In genomic region chr10:71887767-71888166, GRCh38 we compare ENCODE assay signal across 1 cellular context.
TF ChIP-seq lines count a peak whose summit lies in the region.

No MANE protein-coding gene starts in this region.

TF ChIP-seq in SK-N-SH treated with all-trans-retinoic acid at 6 μM for 48 hours, 23 proteins besides CTCF, POLR2A, EP300 and RAD21 (continued from another document):
- TF ChIP-seq ZNF70 (CRISPR knock-in tag; IDR thresholded peaks at IDR 0.05) (no peak), CREB5 (CRISPR knock-in tag; IDR thresholded peaks at IDR 0.05; ENCODE audit: low read depth) (no peak), POU6F1 (CRISPR knock-in tag; IDR thresholded peaks at IDR 0.05; ENCODE audit: borderline replicate concordance, low read depth) (no peak), CSDC2 (CRISPR knock-in tag; IDR thresholded peaks at IDR 0.05) (no peak), PATZ1 (CRISPR knock-in tag; IDR thresholded peaks at IDR 0.05; ENCODE audit: borderline replicate concordance) (no peak), PPARA (CRISPR knock-in tag; IDR thresholded peaks at IDR 0.05; ENCODE audit: borderline replicate concordance) (no peak)
